In the genomic region with DNA sequence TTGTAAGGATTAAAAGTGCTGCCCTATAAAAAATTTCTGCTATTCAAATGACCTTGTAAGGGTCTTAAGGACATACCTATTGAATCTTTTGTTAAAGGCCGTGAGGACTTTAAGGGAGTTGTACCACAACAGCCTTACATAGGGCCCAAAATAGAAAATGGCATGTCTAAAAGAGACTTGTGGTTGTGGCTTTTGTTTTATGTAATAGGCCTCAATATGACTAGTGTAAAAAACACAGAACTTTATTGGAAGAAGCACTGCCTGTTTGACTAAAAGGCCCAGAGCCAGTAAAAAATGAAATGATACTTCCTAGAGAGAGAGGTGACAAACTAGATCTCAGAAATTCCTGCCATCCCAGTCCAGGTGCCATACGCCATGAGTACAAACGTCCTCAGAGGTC, we compare ENCODE assay signal across 19 cellular contexts.
A peak's percentile ranks its signal among the peaks of the same experiment; 100 is the strongest.
DNase-seq lines count a peak whose midpoint lies in the region; ATAC-seq lines count a peak whose summit lies in the region.
"Had no signal": no experiment of that assay in that cellular context is flagged by ENCODE, and none has a peak within 500 bp of the region (broad histone marks: within the 10 kb centered on the region; RNA-seq: fewer than 3 reads in every experiment).

No MANE protein-coding gene starts in this region.

- no peak overlapping the region for H3K23ac ChIP-seq in neuronal stem cell (ENCODE audit: low read depth, low read length, poor library complexity)

- no CpG with 5 or more reads among the region's 3 CpGs for WGBS in neuronal stem cell (ENCODE audit: extremely low coverage in 2 of 2, insufficient read length in 2 of 2, insufficient replicate concordance in 1 of 2), 2 donors

- H3K4me2 ChIP-seq in neuronal stem cell (ENCODE audit: insufficient read depth, low read length, poor library complexity, severe bottlenecking) = no peak overlapping the region
- H3K4me2 ChIP-seq: A549 had no signal

- H3K27me3 Mint-ChIP-seq in stimulated activated memory B cell treated with anti-CD40 and anti-IgM and Interleukin-4, amounts not matched to agents 10 μg/mL and 1 μg/mL and 100 μg/mL, for 72 hours = no peaks in the 10 kb centered on the region
- H3K27me3 Mint-ChIP-seq: CD4-positive, CD25-positive, alpha-beta regulatory T cell; T-cell had no signal

- H2BK120ac ChIP-seq in neuronal stem cell (ENCODE audit: low read depth, low read length) = no peak overlapping the region

- H3K4me3 ChIP-seq in neuronal stem cell (ENCODE audit: low read length in 2 of 2) = no peak overlapping the region
- H3K4me3 ChIP-seq: A549, SJCRH30 had no signal

- no peak overlapping the region for H2BK5ac ChIP-seq in neuronal stem cell (ENCODE audit: low read length)

- H3K36me3 Mint-ChIP-seq in stimulated activated memory B cell treated with anti-CD40 and anti-IgM and Interleukin-4, amounts not matched to agents 10 μg/mL and 1 μg/mL and 100 μg/mL, for 72 hours = no peaks in the 10 kb centered on the region
- H3K36me3 Mint-ChIP-seq: CD4-positive, CD25-positive, alpha-beta regulatory T cell; T-cell had no signal

- H3K27me3 ChIP-seq in neuronal stem cell (ENCODE audit: control insufficient read depth in 3 of 3, insufficient read depth in 3 of 3, low read depth in 1 of 3, low read length in 3 of 3) = no peaks in the 10 kb centered on the region
- H3K27me3 ChIP-seq: BE2C, SJCRH30 had no signal

- H3K14ac ChIP-seq in neuronal stem cell (ENCODE audit: low read length) = no peak overlapping the region

- H2BK15ac ChIP-seq in neuronal stem cell (ENCODE audit: low read length) = no peak overlapping the region

- H4K8ac ChIP-seq in neuronal stem cell (ENCODE audit: low read depth, low read length) = no peak overlapping the region

- no peaks in the 10 kb centered on the region for H3K9me3 ChIP-seq in neuronal stem cell (replicated peaks in 1 of 2; ENCODE audit: control insufficient read depth in 2 of 2, insufficient read depth in 1 of 2, low read depth in 1 of 2, low read length in 2 of 2)
- H3K9me3 ChIP-seq: BE2C, SJCRH30 had no signal

- no peak overlapping the region for H2AK5ac ChIP-seq in neuronal stem cell (ENCODE audit: low read depth, low read length)

- no peaks in the 10 kb centered on the region for H3K36me3 ChIP-seq in neuronal stem cell (replicated peaks in 1 of 2; ENCODE audit: control insufficient read depth in 2 of 2, insufficient read depth in 2 of 2, low read length in 2 of 2)
- H3K36me3 ChIP-seq: BE2C, SJCRH30 had no signal

- H3K79me1 ChIP-seq in neuronal stem cell (ENCODE audit: low read depth, low read length) = no peaks in the 10 kb centered on the region

- peak overlapping the region; percentile 22 for H2AFZ ChIP-seq in neuronal stem cell (ENCODE audit: low read length)

- peak; percentile 77 for ATAC-seq in GM18868 (IDR thresholded peaks at IDR 0.05; ENCODE audit: unreplicated experiment)
- ATAC-seq in stimulated activated memory B cell treated with anti-CD40 and anti-IgM and Interleukin-4, amounts not matched to agents 10 μg/mL and 1 μg/mL and 100 μg/mL, for 72 hours = no peak
- ATAC-seq: A549, T-cell had no signal

- H3K27ac ChIP-seq in neuronal stem cell (replicated peaks; ENCODE audit: low read length) = no peak overlapping the region
- H3K27ac ChIP-seq: A549, SJCRH30 had no signal

- no peak overlapping the region for H2BK12ac ChIP-seq in neuronal stem cell (ENCODE audit: low read length)

- no peak overlapping the region for H3K4ac ChIP-seq in neuronal stem cell (ENCODE audit: low read length)

- H3K27ac Mint-ChIP-seq in stimulated activated memory B cell treated with anti-CD40 and anti-IgM and Interleukin-4, amounts not matched to agents 10 μg/mL and 1 μg/mL and 100 μg/mL, for 72 hours = no peak overlapping the region
- H3K27ac Mint-ChIP-seq: CD4-positive, CD25-positive, alpha-beta regulatory T cell; T-cell had no signal

- H3K18ac ChIP-seq in neuronal stem cell (ENCODE audit: low read length) = no peak overlapping the region

- no peak overlapping the region for H3K9ac ChIP-seq in neuronal stem cell (ENCODE audit: low read depth, low read length, poor library complexity)

- H3K4me1 ChIP-seq in neuronal stem cell (ENCODE audit: control insufficient read depth in 2 of 2, insufficient read depth in 1 of 2, low read depth in 1 of 2, low read length in 2 of 2) = no peaks in the 10 kb centered on the region
- H3K4me1 ChIP-seq: A549, BE2C, SJCRH30 had no signal

- H4K91ac ChIP-seq in neuronal stem cell (ENCODE audit: low read depth, low read length, poor library complexity) = no peak overlapping the region

- DNase-seq in LHCN-M2 (ENCODE audit: low read depth) (peak; percentile 19), NOMO-1 treated with DMSO at 0.1 percent for 48 hours (lab: John Stamatoyannopoulos, UW; ENCODE audit: unreplicated experiment) (peak; percentile 76), neuronal stem cell (ENCODE audit: low spot score) (no peak), NCI-H446 treated with DMSO at 0.1 percent for 48 hours (lab: John Stamatoyannopoulos, UW) (no peak), superior temporal gyrus (ENCODE audit: extremely low spot score) (no peak)
- DNase-seq: BE2C; CD4-positive, CD25-positive, alpha-beta regulatory T cell; DMS 273 treated with DMSO at 0.1 percent for 48 hours; MM.1S; NCI-H1105 treated with DMSO at 0.1 percent for 48 hours; NCI-H2029 treated with DMSO at 0.1 percent for 48 hours; NCI-H226; NCI-H524; NCI-H82; SJCRH30; T-cell had no signal

- H3K9me3 Mint-ChIP-seq in stimulated activated memory B cell treated with anti-CD40 and anti-IgM and Interleukin-4, amounts not matched to agents 10 μg/mL and 1 μg/mL and 100 μg/mL, for 72 hours = peaks cover 7% of the 10 kb centered on the region

- H3K4me3 Mint-ChIP-seq in stimulated activated memory B cell treated with anti-CD40 and anti-IgM and Interleukin-4, amounts not matched to agents 10 μg/mL and 1 μg/mL and 100 μg/mL, for 72 hours = no peak overlapping the region
- H3K4me3 Mint-ChIP-seq: CD4-positive, CD25-positive, alpha-beta regulatory T cell; T-cell had no signal

- H3K4me1 Mint-ChIP-seq in stimulated activated memory B cell treated with anti-CD40 and anti-IgM and Interleukin-4, amounts not matched to agents 10 μg/mL and 1 μg/mL and 100 μg/mL, for 72 hours = no peaks in the 10 kb centered on the region
- H3K4me1 Mint-ChIP-seq: CD4-positive, CD25-positive, alpha-beta regulatory T cell; T-cell had no signal

Comparison
In these comparisons a context has a peak if more than half of its experiments do, and no peak if none do; other contexts are left out.
1. DNase-seq: peak in LHCN-M2 (single experiment) and NOMO-1 treated with DMSO at 0.1 percent for 48 hours (single experiment); none in neuronal stem cell (single experiment), NCI-H446 treated with DMSO at 0.1 percent for 48 hours (single experiment) and superior temporal gyrus (single experiment).